In genomic region chr5:31918739-31919138, GRCh38 we compare ENCODE assay signal across 15 cellular contexts.
DNase-seq lines count a peak whose midpoint lies in the region; ATAC-seq and TF ChIP-seq lines count a peak whose summit lies in the region.
"Had no signal": no experiment of that assay in that cellular context is flagged by ENCODE, and none has a peak within 500 bp of the region (broad histone marks: within the 10 kb centered on the region; RNA-seq: fewer than 3 reads in every experiment).

No MANE protein-coding gene starts in this region.

- POLR2A ChIA-PET in RWPE1 (lab: Yijun Ruan, JAX; ENCODE audit: low non-redundant PET), result no interaction called here

- no peaks in the 10 kb centered on the region for H3K27me3 ChIP-seq in BE2C
- H3K27me3 ChIP-seq in gastroesophageal sphincter, result no peaks in the 10 kb centered on the region
- H3K27me3 ChIP-seq: BLaER1 treated with 17β-estradiol and CSF1 and Interleukin-3, amounts not matched to agents 10 nM and 100 nM had no signal

- 83% methylated on average over 1 of the region's 3 CpGs; no CpG with 5 or more reads in 1 of the 2 donors for WGBS in gastroesophageal sphincter (ENCODE audit: low coverage in 1 of 2), 2 donors

- CTCF ChIA-PET in RWPE1 (lab: Yijun Ruan, JAX), result interaction anchor here (0.7 to 1.1 kb wide), 3 partner anchors 10 to 158 kb away, joined by 3 to 5 read pairs (median 4); no protein-coding TSS in a partner anchor

- no peak for TF ChIP-seq POLR2A in gastroesophageal sphincter (IDR thresholded peaks at IDR 0.05)

- no peaks in the 10 kb centered on the region for H3K9me3 ChIP-seq in BE2C
- no peaks in the 10 kb centered on the region for H3K9me3 ChIP-seq in gastroesophageal sphincter
- H3K9me3 ChIP-seq: BLaER1 treated with 17β-estradiol and CSF1 and Interleukin-3, amounts not matched to agents 10 nM and 100 nM had no signal

- no peak for TF ChIP-seq EP300 in gastroesophageal sphincter (IDR thresholded peaks at IDR 0.05)

- peaks cover 12% of the 10 kb centered on the region for H3K4me1 Mint-ChIP-seq in glutamatergic neuron (ENCODE audit: low read depth, unreplicated experiment)
- peaks cover 18% of the 10 kb centered on the region for H3K4me1 Mint-ChIP-seq in osteocyte (ENCODE audit: unreplicated experiment)
- H3K4me1 Mint-ChIP-seq: CD4-positive, CD25-positive, alpha-beta regulatory T cell had no signal

- H3K4me3 ChIP-seq in BE2C (ENCODE audit: low read depth, low read length), result no peak overlapping the region
- no peak overlapping the region for H3K4me3 ChIP-seq in gastroesophageal sphincter
- H3K4me3 ChIP-seq: BLaER1 treated with 17β-estradiol and CSF1 and Interleukin-3, amounts not matched to agents 10 nM and 100 nM had no signal

- no peaks in the 10 kb centered on the region for H3K27me3 Mint-ChIP-seq in glutamatergic neuron (ENCODE audit: unreplicated experiment)
- H3K27me3 Mint-ChIP-seq in osteocyte (ENCODE audit: unreplicated experiment), result no peaks in the 10 kb centered on the region

- H3K9me3 Mint-ChIP-seq in glutamatergic neuron (ENCODE audit: unreplicated experiment) (peaks cover 1% of the 10 kb centered on the region), osteocyte (ENCODE audit: unreplicated experiment) (no peaks in the 10 kb centered on the region)
- H3K9me3 Mint-ChIP-seq: HFFc6 had no signal

- no peak overlapping the region for H3K27ac Mint-ChIP-seq in glutamatergic neuron (ENCODE audit: unreplicated experiment)
- H3K27ac Mint-ChIP-seq in osteocyte (ENCODE audit: unreplicated experiment), result peak overlapping the region; percentile 29
- H3K27ac Mint-ChIP-seq: CD4-positive, CD25-positive, alpha-beta regulatory T cell; HFFc6 had no signal

- H3K36me3 ChIP-seq in BE2C, result no peaks in the 10 kb centered on the region
- no peaks in the 10 kb centered on the region for H3K36me3 ChIP-seq in gastroesophageal sphincter
- H3K36me3 ChIP-seq: BLaER1 treated with 17β-estradiol and CSF1 and Interleukin-3, amounts not matched to agents 10 nM and 100 nM had no signal

- DNase-seq in BE2C (peak; percentile 50), glutamatergic neuron (peak; percentile 66), osteocyte (ENCODE audit: extremely low spot score, unreplicated experiment) (no peak), RWPE1 (ENCODE audit: low spot score) (no peak), Ammon's horn (ENCODE audit: low spot score) (no peak)
- DNase-seq: Calu3; CD4-positive, CD25-positive, alpha-beta regulatory T cell; DMS 273 treated with DMSO at 0.1 percent for 48 hours; HCEC 1CT; HFFc6 had no signal

- TF ChIP-seq CTCF in BE2C (IDR thresholded peaks at IDR 0.05; ENCODE audit: low read depth, low read length), result no peak
- TF ChIP-seq CTCF in glutamatergic neuron (IDR thresholded peaks at IDR 0.05; ENCODE audit: partially characterized antibody, unreplicated experiment), result no peak
- TF ChIP-seq CTCF in osteocyte (IDR thresholded peaks at IDR 0.05), result no peak
- TF ChIP-seq CTCF in gastroesophageal sphincter (IDR thresholded peaks at IDR 0.05), result no peak
- no peak for TF ChIP-seq CTCF in RWPE1 (conservative IDR thresholded peaks at IDR 0.05; ENCODE audit: low read depth)

- no peak overlapping the region for H3K4me3 Mint-ChIP-seq in glutamatergic neuron (ENCODE audit: unreplicated experiment)
- no peak overlapping the region for H3K4me3 Mint-ChIP-seq in osteocyte (ENCODE audit: unreplicated experiment)
- H3K4me3 Mint-ChIP-seq: CD4-positive, CD25-positive, alpha-beta regulatory T cell; HFFc6 had no signal

- no peaks in the 10 kb centered on the region for H3K4me1 ChIP-seq in BE2C
- no peaks in the 10 kb centered on the region for H3K4me1 ChIP-seq in gastroesophageal sphincter

- H3K36me3 Mint-ChIP-seq in glutamatergic neuron (ENCODE audit: unreplicated experiment) (no peaks in the 10 kb centered on the region), osteocyte (ENCODE audit: unreplicated experiment) (no peaks in the 10 kb centered on the region)
- H3K36me3 Mint-ChIP-seq: CD4-positive, CD25-positive, alpha-beta regulatory T cell had no signal

- no peak overlapping the region for H3K27ac ChIP-seq in gastroesophageal sphincter
- H3K27ac ChIP-seq in RWPE1, result no peak overlapping the region
- H3K27ac ChIP-seq: 22Rv1; BLaER1 treated with 17β-estradiol and CSF1 and Interleukin-3, amounts not matched to agents 10 nM and 100 nM had no signal

- ATAC-seq in SK-N-SH treated with all-trans-retinoic acid at 6 μM for 48 hours (peak; percentile 25; the same call in 1 of the 3 replicates), HG03108 (IDR thresholded peaks at IDR 0.05; ENCODE audit: unreplicated experiment) (no peak), gastroesophageal sphincter (no peak)

TF ChIP-seq in SK-N-SH treated with all-trans-retinoic acid at 6 μM for 48 hours, 23 proteins besides CTCF, POLR2A, EP300 and RAD21:
- TF ChIP-seq SNAI2 (CRISPR knock-in tag; IDR thresholded peaks at IDR 0.05), result no peak
- no peak for TF ChIP-seq GLIS3 (CRISPR knock-in tag; IDR thresholded peaks at IDR 0.05)
- no peak for TF ChIP-seq PPARA (CRISPR knock-in tag; IDR thresholded peaks at IDR 0.05; ENCODE audit: borderline replicate concordance)
- TF ChIP-seq POU6F1 (CRISPR knock-in tag; IDR thresholded peaks at IDR 0.05; ENCODE audit: borderline replicate concordance, low read depth), result no peak
- TF ChIP-seq TCF4 (CRISPR knock-in tag; IDR thresholded peaks at IDR 0.05; ENCODE audit: borderline replicate concordance), result no peak
- no peak for TF ChIP-seq ZNF8 (CRISPR knock-in tag; IDR thresholded peaks at IDR 0.05)
- no peak for TF ChIP-seq CREB5 (CRISPR knock-in tag; IDR thresholded peaks at IDR 0.05; ENCODE audit: low read depth)
- TF ChIP-seq BACH2 (CRISPR knock-in tag; IDR thresholded peaks at IDR 0.05; ENCODE audit: borderline replicate concordance), result no peak
- TF ChIP-seq ZNF70 (CRISPR knock-in tag; IDR thresholded peaks at IDR 0.05), result no peak
- TF ChIP-seq ESRRG (CRISPR knock-in tag; IDR thresholded peaks at IDR 0.05), result no peak
- TF ChIP-seq CSDC2 (CRISPR knock-in tag; IDR thresholded peaks at IDR 0.05), result no peak
- no peak for TF ChIP-seq TOX (CRISPR knock-in tag; IDR thresholded peaks at IDR 0.05; ENCODE audit: borderline replicate concordance)
- TF ChIP-seq ZFP30 (CRISPR knock-in tag; IDR thresholded peaks at IDR 0.05), result no peak
- no peak for TF ChIP-seq CSRNP3 (CRISPR knock-in tag; IDR thresholded peaks at IDR 0.05)
- TF ChIP-seq ARNTL (CRISPR knock-in tag; IDR thresholded peaks at IDR 0.05; ENCODE audit: borderline replicate concordance, low read depth), result no peak
- no peak for TF ChIP-seq OSR1 (CRISPR knock-in tag; IDR thresholded peaks at IDR 0.05)

Comparison
In these comparisons a context has a peak if more than half of its experiments do, and no peak if none do; other contexts are left out.
1. DNase-seq: peak in BE2C (single experiment) and glutamatergic neuron (single experiment); none in osteocyte (single experiment), RWPE1 (single experiment) and Ammon's horn (single experiment).